Comparison of ENCODE assay signal across 8 cellular contexts in the genomic region with DNA sequence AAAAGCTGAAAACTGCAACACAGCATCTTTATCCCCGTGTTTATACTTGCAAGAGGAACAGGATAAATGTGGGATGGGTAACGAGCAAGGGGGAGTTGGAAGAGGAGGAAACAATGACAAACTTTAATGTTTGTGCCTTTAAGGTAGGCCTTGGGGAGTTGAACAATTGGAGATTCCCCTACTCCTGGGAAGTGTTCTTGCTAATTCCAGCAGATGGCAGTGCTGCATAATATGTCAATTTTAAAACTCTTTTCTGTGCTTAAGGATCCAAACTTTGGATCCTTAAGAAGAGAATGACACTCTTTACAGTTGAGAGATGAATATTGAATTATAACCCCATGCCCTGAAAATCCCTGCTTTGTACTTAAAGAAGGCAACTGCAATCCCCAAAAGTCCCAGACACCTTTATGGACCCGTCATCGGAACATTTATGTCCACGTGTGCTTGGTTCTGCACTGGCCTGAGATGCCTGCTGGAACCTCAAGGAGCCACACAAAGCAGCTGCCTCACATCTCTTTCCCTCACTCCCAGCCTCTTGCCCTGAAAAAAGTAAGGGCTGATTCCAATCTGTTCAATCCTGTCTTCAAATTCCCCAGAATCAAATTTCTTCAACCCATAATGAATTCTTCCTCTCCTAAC. TPM values are rescaled to one million over a fixed set of nuclear protein-coding genes. Genes with fewer than 3 reads are reported as not detected.
DNase-seq lines count a peak whose midpoint lies in the region; ATAC-seq and TF ChIP-seq lines count a peak whose summit lies in the region.

No MANE protein-coding gene starts in this region.

- no peak for ATAC-seq in HG03565 (IDR thresholded peaks at IDR 0.05; ENCODE audit: unreplicated experiment)

- H3K27me3 Mint-ChIP-seq in CD4-positive, alpha-beta memory T cell: peaks cover 0 to 3% of the 10 kb centered on the region in 2 donors
- H3K27me3 Mint-ChIP-seq in CD8-positive, alpha-beta memory T cell: peaks cover 2 to 13% of the 10 kb centered on the region in 2 donors

- peaks cover 0 to 2% (median 1%) of the 10 kb centered on the region in 4 donors for H3K4me1 Mint-ChIP-seq in CD4-positive, alpha-beta memory T cell
- H3K4me1 Mint-ChIP-seq in CD8-positive, alpha-beta memory T cell: peaks cover 3 to 10% (median 7%) of the 10 kb centered on the region in 3 donors

- DNase-seq in CD4-positive, alpha-beta memory T cell: peak in 3 of 5 donors; percentile 21 to 35 (median 28)
- peak; percentile 57 for DNase-seq in GM20000 (ENCODE audit: low spot score)
- peak; percentile 8 for DNase-seq in NCI-H446 treated with DMSO at 0.1 percent for 48 hours (lab: John Stamatoyannopoulos, UW)
- DNase-seq in central memory CD4-positive, alpha-beta T cell: peak; percentile 30
- peak; percentile 76 for DNase-seq in left kidney (ENCODE audit: low read depth, low spot score)
- no peak for DNase-seq in transverse colon
- no peak for DNase-seq in CD8-positive, alpha-beta memory T cell

- no peak overlapping the region for H3K27ac ChIP-seq in CD4-positive, alpha-beta memory T cell (ENCODE audit: low read depth, low read length)
- no peak overlapping the region for H3K27ac ChIP-seq in transverse colon
- no peak overlapping the region for H3K27ac ChIP-seq in CD8-positive, alpha-beta memory T cell (ENCODE audit: low read depth, low read length)

- H3K27ac Mint-ChIP-seq in CD4-positive, alpha-beta memory T cell: no peak overlapping the region
- no peak overlapping the region for H3K27ac Mint-ChIP-seq in CD8-positive, alpha-beta memory T cell

- H3K4me1 ChIP-seq in CD4-positive, alpha-beta memory T cell (ENCODE audit: insufficient read depth, low read length): no peaks in the 10 kb centered on the region
- no peaks in the 10 kb centered on the region for H3K4me1 ChIP-seq in transverse colon
- no peaks in the 10 kb centered on the region for H3K4me1 ChIP-seq in CD8-positive, alpha-beta memory T cell (ENCODE audit: insufficient read depth, low read length)

- no peaks in the 10 kb centered on the region for H3K36me3 ChIP-seq in CD4-positive, alpha-beta memory T cell (ENCODE audit: insufficient read depth, low read length)
- H3K36me3 ChIP-seq in transverse colon: no peaks in the 10 kb centered on the region
- no peaks in the 10 kb centered on the region for H3K36me3 ChIP-seq in CD8-positive, alpha-beta memory T cell (ENCODE audit: insufficient read depth, low read length)

- TF ChIP-seq EP300 in transverse colon (IDR thresholded peaks at IDR 0.05; ENCODE audit: low read depth): no peak

- in situ Hi-C loops in transverse colon (cut with MboI; ENCODE audit: low pct_ligation_motif_present in 1 of 4, low pct_unique_long_range_greater_than_20kb in 1 of 4, low sequenced_read_pairs in 3 of 4): loop anchor here in 3 of 4 donors (5.0 to 25.0 kb wide), 3 partner anchors 128 to 261 kb away; no protein-coding TSS in a partner anchor

- no peak overlapping the region for H3K4me3 ChIP-seq in CD4-positive, alpha-beta memory T cell (ENCODE audit: low read length in 2 of 2)
- H3K4me3 ChIP-seq in transverse colon: no peak overlapping the region
- H3K4me3 ChIP-seq in CD8-positive, alpha-beta memory T cell (ENCODE audit: low read length): no peak overlapping the region

- intact Hi-C loops in CD4-positive, alpha-beta memory T cell (cut with micrococcal nuclease): loop anchor here (1.0 to 10.0 kb wide), 4 partner anchors 12 to 1361 kb away; partner anchors contain the start of gene IFIT5
- intact Hi-C loops in transverse colon (cut with DNase I; ENCODE audit: low total_unique reads): loop anchor here (5.0 kb wide), 1 partner anchor 136 kb away; no protein-coding TSS in a partner anchor

- CTCF ChIA-PET in CD4-positive, alpha-beta memory T cell (lab: Charles Lee; ENCODE audit: partially characterized antibody): interaction anchor here (0.7 to 1.4 kb wide), 4 partner anchors 9 to 1361 kb away, joined by 3 to 4 read pairs (median 3); no protein-coding TSS in a partner anchor
- CTCF ChIA-PET in CD8-positive, alpha-beta memory T cell (lab: Charles Lee): no interaction called here

- H3K9me3 Mint-ChIP-seq in CD4-positive, alpha-beta memory T cell: no peaks in the 10 kb centered on the region
- no peaks in the 10 kb centered on the region for H3K9me3 Mint-ChIP-seq in CD8-positive, alpha-beta memory T cell

- 59 to 66% methylated on average over 4 to 5 of the region's 5 CpGs for WGBS in transverse colon (ENCODE audit: low coverage in 1 of 2), 2 donors

- POLR2A ChIA-PET in CD4-positive, alpha-beta memory T cell (lab: Charles Lee; ENCODE audit: partially characterized antibody): no interaction called here
- POLR2A ChIA-PET in CD8-positive, alpha-beta memory T cell (lab: Charles Lee): no interaction called here

- TF ChIP-seq CTCF in GM20000 (IDR thresholded peaks at IDR 0.05; ENCODE audit: extremely low read depth, missing control alignments) (peak; percentile 62), transverse colon (IDR thresholded peaks at IDR 0.05) (peak; percentile 65 to 78 (median 72))

- peaks cover under 1 to 8% of the 10 kb centered on the region in 2 donors for H3K36me3 Mint-ChIP-seq in CD4-positive, alpha-beta memory T cell
- H3K36me3 Mint-ChIP-seq in CD8-positive, alpha-beta memory T cell: peaks cover 0 to 12% (median 5%) of the 10 kb centered on the region in 3 donors

- H3K4me3 Mint-ChIP-seq in CD4-positive, alpha-beta memory T cell: no peak overlapping the region
- no peak overlapping the region for H3K4me3 Mint-ChIP-seq in CD8-positive, alpha-beta memory T cell

- no peaks in the 10 kb centered on the region for H3K27me3 ChIP-seq in CD4-positive, alpha-beta memory T cell (ENCODE audit: insufficient read depth, low read length)
- no peaks in the 10 kb centered on the region for H3K27me3 ChIP-seq in transverse colon
- H3K27me3 ChIP-seq in CD8-positive, alpha-beta memory T cell (ENCODE audit: insufficient read depth, low read length, poor library complexity, severe bottlenecking): no peaks in the 10 kb centered on the region

- no peaks in the 10 kb centered on the region for H3K9me3 ChIP-seq in CD4-positive, alpha-beta memory T cell (ENCODE audit: control insufficient read depth in 1 of 2, low read length in 2 of 2)
- H3K9me3 ChIP-seq in transverse colon: no peaks in the 10 kb centered on the region
- no peaks in the 10 kb centered on the region for H3K9me3 ChIP-seq in CD8-positive, alpha-beta memory T cell (ENCODE audit: low read length)

- no peak for TF ChIP-seq POLR2A in transverse colon (IDR thresholded peaks at IDR 0.05)

RNA-seq across cellular contexts. Expression of gene IFIT5, which starts 12.0 kb away (rescaled TPM):
- total RNA-seq in CD4-positive, alpha-beta memory T cell: 10 to 100 TPM; 24.6 to 25.6 TPM
- polyA plus RNA-seq in CD4-positive, alpha-beta memory T cell: 10 to 100 TPM; 12.2 to 13.6 TPM
- total RNA-seq in transverse colon: 10 to 100 TPM in 3 of 4 donors, 1 to 10 TPM in 1; 1.5 to 12.5 (median 11.2) TPM
- 1 to 10 TPM; 6.2 to 6.5 TPM for total RNA-seq in CD8-positive, alpha-beta memory T cell
- polyA plus RNA-seq in CD8-positive, alpha-beta memory T cell: 7.9 TPM

RNA-seq across cellular contexts. Expression of gene IFIT1, which starts 33.9 kb away (rescaled TPM):
- 1 to 10 TPM; 5.1 to 6.3 TPM for total RNA-seq in CD4-positive, alpha-beta memory T cell
- polyA plus RNA-seq in CD4-positive, alpha-beta memory T cell: 10 to 100 TPM in 1 of 2 donors, 1 to 10 TPM in 1; 4.3 to 15.2 TPM
- 10 to 100 TPM in 2 of 4 donors, 1 to 10 TPM in 2; 1.1 to 18.5 (median 9.4) TPM for total RNA-seq in transverse colon
- under 1 TPM; 0.39 to 0.71 TPM for total RNA-seq in CD8-positive, alpha-beta memory T cell
- 4.1 TPM for polyA plus RNA-seq in CD8-positive, alpha-beta memory T cell

RNA-seq across cellular contexts. Expression of gene IFIT1B, which starts 48.5 kb away (rescaled TPM):
- not detected for total RNA-seq in CD4-positive, alpha-beta memory T cell
- polyA plus RNA-seq in CD4-positive, alpha-beta memory T cell: not detected
- total RNA-seq in transverse colon: not detected
- not detected for total RNA-seq in CD8-positive, alpha-beta memory T cell
- polyA plus RNA-seq in CD8-positive, alpha-beta memory T cell: 0.14 TPM

Comparison
In these comparisons a context has a peak if more than half of its experiments do, and no peak if none do; other contexts are left out.
1. DNase-seq: peak in CD4-positive, alpha-beta memory T cell (3 of 5), GM20000 (single experiment), NCI-H446 treated with DMSO at 0.1 percent for 48 hours (single experiment), central memory CD4-positive, alpha-beta T cell (single experiment) and left kidney (single experiment); none in transverse colon (single experiment) and CD8-positive, alpha-beta memory T cell (0 of 5).